Comparison of ENCODE assay signal across 8 cellular contexts in genomic region chr16:58490539-58490938, GRCh38. TPM values are rescaled to one million over a fixed set of nuclear protein-coding genes. Genes with fewer than 3 reads are reported as not detected.
A peak's percentile ranks its signal among the peaks of the same experiment; 100 is the strongest.
DNase-seq lines count a peak whose midpoint lies in the region; ATAC-seq, FAIRE-seq and TF ChIP-seq lines count a peak whose summit lies in the region.
"Not testable (repeated sequence)": the region's sequence is repeated elsewhere in the genome, so short reads cannot be mapped to it uniquely, and the experiment has no call there.
"Had no signal": no experiment of that assay in that cellular context is flagged by ENCODE, and none has a peak within 500 bp of the region (broad histone marks: within the 10 kb centered on the region; RNA-seq: fewer than 3 reads in every experiment).

No MANE protein-coding gene starts in this region.

- H3K4me2 ChIP-seq in H1 (ENCODE audit: insufficient read depth in 1 of 2, low read depth in 2 of 2, low read length in 2 of 2); neural progenitor cell: not testable (repeated sequence)

- 0 out of 2 replicates have a peak overlapping the region, but pooled peaks have one; percentile 39 for H2BK12ac ChIP-seq in H1 (ENCODE audit: low read depth, low read length)

- H3K14ac ChIP-seq in H1 (ENCODE audit: insufficient read length) = not testable (repeated sequence)

- not testable (repeated sequence) for H2BK20ac ChIP-seq in H1 (ENCODE audit: low read length)

- not testable (repeated sequence) for H4K91ac ChIP-seq in H1 (replicated peaks; ENCODE audit: insufficient read length, low read length)

- ATAC-seq in aorta (ENCODE audit: low FRiP score) = not testable (repeated sequence)

- H2BK120ac ChIP-seq in H1 (replicated peaks; ENCODE audit: low read depth, low read length) = not testable (repeated sequence)

- H3K27me3 ChIP-seq in H1 (replicated peaks in 1 of 4; ENCODE audit: control insufficient read depth in 3 of 4, extremely low read depth in 1 of 4, insufficient read depth in 3 of 4, low read length in 3 of 4); left ventricle myocardium inferior (ENCODE audit: low read depth); neural progenitor cell; aorta (ENCODE audit: control insufficient read depth in 1 of 2, insufficient read depth in 2 of 2, low read length in 1 of 2): not testable (repeated sequence)
- H3K27me3 ChIP-seq in spleen (replicated peaks in 1 of 7) = peaks cover 0 to 19% (median 0%) of the 10 kb centered on the region in 7 donors

- H2AK5ac ChIP-seq in H1 (ENCODE audit: low read depth, low read length) = 0 out of 2 replicates have a peak overlapping the region, but pooled peaks have one; percentile 24

- not testable (repeated sequence) for H3K4me3 ChIP-seq in H1 (ENCODE audit: extremely low read depth in 1 of 4, insufficient read depth in 2 of 4, low read depth in 3 of 4, low read length in 4 of 4); left ventricle myocardium inferior; kidney (ENCODE audit: low read length in 2 of 2); neural progenitor cell; spleen; aorta (ENCODE audit: low read length in 2 of 2)

- not testable (repeated sequence) for H2BK15ac ChIP-seq in H1 (ENCODE audit: low read length)

- H3F3A ChIP-seq in neural progenitor cell (ENCODE audit: low read depth) = not testable (repeated sequence)

- H3K4me1 Mint-ChIP-seq in brain = peaks cover 62% of the 10 kb centered on the region
- peaks cover 51% of the 10 kb centered on the region for H3K4me1 Mint-ChIP-seq in neural progenitor cell

- H3K79me1 ChIP-seq in H1 (ENCODE audit: low read depth, low read length) = not testable (repeated sequence)

- H3K18ac ChIP-seq in H1 (ENCODE audit: extremely low read depth, low read length) = not testable (repeated sequence)

- H3K27me3 Mint-ChIP-seq in brain = not testable (repeated sequence)
- H3K27me3 Mint-ChIP-seq in neural progenitor cell (ENCODE audit: insufficient read depth, low read depth) = peaks cover 12% of the 10 kb centered on the region

- not testable (repeated sequence) for H3K9me3 ChIP-seq in H1 (ENCODE audit: insufficient read depth in 2 of 2, low read depth in 1 of 2, low read length in 1 of 2); left ventricle myocardium inferior (replicated peaks); kidney (ENCODE audit: control insufficient read depth in 1 of 2, low read length in 2 of 2); neural progenitor cell (ENCODE audit: low read depth); spleen; aorta (ENCODE audit: control insufficient read depth, low read length)

- not testable (repeated sequence) for H3K9me3 Mint-ChIP-seq in brain, neural progenitor cell

- not testable (repeated sequence) for H4K5ac ChIP-seq in H1 (ENCODE audit: insufficient read length, low read depth, low read length)

- POLR2A ChIA-PET in H1 (lab: Charles Lee; ENCODE audit: partially characterized antibody) = not testable (repeated sequence)

- not testable (repeated sequence) for H4K20me1 ChIP-seq in H1 (replicated peaks in 1 of 2; ENCODE audit: control insufficient read depth in 1 of 2, insufficient read depth in 2 of 2, low read length in 2 of 2); neural progenitor cell (ENCODE audit: low read depth)

- CTCF ChIA-PET in H1 (lab: Charles Lee; ENCODE audit: partially characterized antibody) = interaction anchor here (1.4 kb wide), 1 partner anchor 154 kb away, joined by 3 read pairs; no protein-coding TSS in a partner anchor

- not testable (repeated sequence) for TF ChIP-seq RAD21 in H1 (IDR thresholded peaks at IDR 0.05 in 1 of 2, conservative IDR thresholded peaks at IDR 0.05 in 1 of 2; ENCODE audit: low read depth in 2 of 2, low read length in 2 of 2)

- H3K4me3 Mint-ChIP-seq in brain, neural progenitor cell: not testable (repeated sequence)

- TF ChIP-seq POLR2A in H1 (IDR thresholded peaks at IDR 0.05; ENCODE audit: control extremely low read depth in 1 of 2, low read depth in 2 of 2, low read length in 2 of 2); spleen (IDR thresholded peaks at IDR 0.05): not testable (repeated sequence)

- not testable (repeated sequence) for H2BK5ac ChIP-seq in H1 (ENCODE audit: low read depth, low read length)

- intact Hi-C loops in left ventricle myocardium inferior (cut with micrococcal nuclease); spleen (cut with DNase I; ENCODE audit: low total_unique reads): not testable (repeated sequence)
- intact Hi-C loops in kidney (cut with DNase I) = loop anchor here (5.0 kb wide), 1 partner anchor 153 kb away; no protein-coding TSS in a partner anchor
- intact Hi-C loops in aorta (cut with DNase I) = loop anchor here in 1 of 2 donors (10.0 kb wide), 1 partner anchor 466 kb away; the partner anchor contains the start of gene MMP15

- not testable (repeated sequence) for H3K4ac ChIP-seq in H1 (replicated peaks; ENCODE audit: insufficient read length, low read depth, low read length)

- peak overlapping the region in 3 of 5 experiments; percentile 24 to 70 (median 30) for H3K27ac Mint-ChIP-seq in brain
- H3K27ac Mint-ChIP-seq in neural progenitor cell = peak overlapping the region; percentile 87

- not testable (repeated sequence) for H3K36me3 ChIP-seq in H1 (ENCODE audit: control insufficient read depth in 2 of 4, insufficient read depth in 4 of 4, low read length in 3 of 4); kidney (ENCODE audit: control insufficient read depth in 1 of 2, insufficient read depth in 2 of 2, low read length in 2 of 2); neural progenitor cell; spleen; aorta (ENCODE audit: control insufficient read depth in 1 of 2, insufficient read depth in 2 of 2, low read length in 1 of 2)
- H3K36me3 ChIP-seq in left ventricle myocardium inferior = peaks cover 14% of the 10 kb centered on the region

- not testable (repeated sequence) for H3K36me3 Mint-ChIP-seq in brain, neural progenitor cell

- peaks cover 0 to 11% (median 5%) of the 10 kb centered on the region in 4 experiments; a peak in 6 of 7 replicates for H3K4me1 ChIP-seq in H1 (replicated peaks in 1 of 4; ENCODE audit: control insufficient read depth in 3 of 4, insufficient read depth in 4 of 4, low read length in 3 of 4)
- peaks cover 69% of the 10 kb centered on the region for H3K4me1 ChIP-seq in left ventricle myocardium inferior
- not testable (repeated sequence) for H3K4me1 ChIP-seq in kidney (ENCODE audit: control insufficient read depth in 1 of 2, insufficient read depth in 1 of 2, low read depth in 1 of 2, low read length in 2 of 2); aorta (ENCODE audit: control insufficient read depth in 1 of 2, insufficient read depth in 2 of 2, low read length in 2 of 2)
- peaks cover 16% of the 10 kb centered on the region for H3K4me1 ChIP-seq in neural progenitor cell
- H3K4me1 ChIP-seq in spleen = peaks cover 4 to 18% (median 8%) of the 10 kb centered on the region in 6 donors

- not testable (repeated sequence) for H3K23ac ChIP-seq in H1 (ENCODE audit: insufficient read length)

- TF ChIP-seq CTCF in brain (conservative IDR thresholded peaks at IDR 0.05); H1 (IDR thresholded peaks at IDR 0.05; ENCODE audit: control extremely low read depth in 1 of 3, insufficient read depth in 1 of 3, low read depth in 1 of 3, low read length in 3 of 3); left ventricle myocardium inferior (IDR thresholded peaks at IDR 0.05; ENCODE audit: borderline replicate concordance); kidney (IDR thresholded peaks at IDR 0.05; ENCODE audit: borderline replicate concordance, extremely low read depth, insufficient read depth); neural progenitor cell (IDR thresholded peaks at IDR 0.05); spleen (IDR thresholded peaks at IDR 0.05 in 8 of 11, conservative IDR thresholded peaks at IDR 0.05 in 3 of 11): not testable (repeated sequence)

- not testable (repeated sequence) for DNase-seq in H1 (ENCODE audit: low read depth in 1 of 2, low spot score in 2 of 2); left ventricle myocardium inferior; neural progenitor cell (ENCODE audit: low spot score)
- peak; percentile 18 for DNase-seq in kidney
- DNase-seq in spleen = peak; percentile 41
- peak; percentile 24 to 44 for DNase-seq in aorta

- not testable (repeated sequence) for H2AFZ ChIP-seq in H1 (ENCODE audit: low read length); neural progenitor cell (replicated peaks)

- H3K27ac ChIP-seq in H1 (ENCODE audit: low read depth, low read length); kidney (ENCODE audit: low read depth in 2 of 2, low read length in 2 of 2); neural progenitor cell; spleen; aorta (ENCODE audit: low read depth in 1 of 2, low read length in 2 of 2): not testable (repeated sequence)
- H3K27ac ChIP-seq in left ventricle myocardium inferior (replicated peaks) = peak overlapping the region; percentile 16

- 78% methylated on average over 8 of the region's 8 CpGs; no CpG with 5 or more reads in 1 of the 2 experiments for WGBS in H1 (ENCODE audit: extremely low coverage in 1 of 2, insufficient coverage in 1 of 2, insufficient read length in 1 of 2, insufficient replicate concordance in 2 of 2, low coverage in 1 of 2, low lambda C conversion rate in 2 of 2, missing lambda C conversion rate in 1 of 2), 2 experiments
- 87 to 94% (median 91%) methylated on average over 7 to 8 of the region's 8 CpGs for WGBS in spleen, 5 donors
- WGBS in aorta, 2 donors = 91 to 93% methylated on average over 8 of the region's 8 CpGs

- not testable (repeated sequence) for H3K9ac ChIP-seq in H1 (replicated peaks in 1 of 4; ENCODE audit: extremely low read depth in 1 of 4, low read depth in 3 of 4, low read length in 3 of 4); kidney (ENCODE audit: low read length in 2 of 2); neural progenitor cell

- not testable (repeated sequence) for H4K8ac ChIP-seq in H1 (ENCODE audit: extremely low read depth, insufficient read depth, low read length)

- not testable (repeated sequence) for H3K79me2 ChIP-seq in H1 (ENCODE audit: control insufficient read depth in 1 of 2, insufficient read depth in 2 of 2, low read length in 2 of 2); neural progenitor cell (ENCODE audit: low read depth)

- TF ChIP-seq EP300 in H1 (IDR thresholded peaks at IDR 0.05; ENCODE audit: borderline replicate concordance in 1 of 2, low read depth in 2 of 2, low read length in 2 of 2) = not testable (repeated sequence)

- not testable (repeated sequence) for H3K56ac ChIP-seq in H1 (replicated peaks; ENCODE audit: insufficient read length, low read depth, low read length)

- H3K23me2 ChIP-seq in H1 (ENCODE audit: low read depth, low read length) = not testable (repeated sequence)

- FAIRE-seq in H1 (lab: Jason Lieb, UNC); kidney (lab: Jason Lieb, UNC): not testable (repeated sequence)

RNA-seq across cellular contexts. Expression of gene NDRG4, which starts 9.4 kb away (rescaled TPM):
- polyA plus RNA-seq in brain (ENCODE audit: insufficient read depth, low read depth, low replicate concordance) (288 TPM), H1 (2011; rRNA removed) (30.9 and 45.7 TPM in 2 replicates), kidney (ENCODE audit: insufficient read depth, low read depth, low replicate concordance) (1.7 TPM), spleen (10 to 100 TPM in 1 of 3 donors, 1 to 10 TPM in 2; 9.4 to 31.3 (median 9.6) TPM), aorta (1 to 10 TPM; 7.8 to 9.6 TPM)
- total RNA-seq in H1 (2021; fragmentation: NEBNext Ultra II Directional; extraction: Animal tissue kit (Norgen Biotek cat#: 25700)) = 18.9 and 20.8 TPM in 2 replicates
- polyA plus RNA-seq in H1 (2011; cell fraction: cytosol; rRNA removed) = 36.6 TPM
- polyA plus RNA-seq in H1 (2011; cell fraction: nucleus; rRNA removed) = 92.2 TPM
- polyA plus RNA-seq in H1 (2012, experiment 1 of 2) = 24.3 to 38.5 TPM (median 26.3 TPM) in 4 replicates
- 13.1 TPM for polyA plus RNA-seq in H1 (2012, experiment 2 of 2)
- polyA plus RNA-seq in H1 (2013, experiment 1 of 2) = 14.9 TPM
- 13.9 TPM for polyA plus RNA-seq in H1 (2013, experiment 2 of 2)
- polyA minus RNA-seq in H1 (2011; rRNA and poly(A)+ RNA removed) = 33.2 and 38.9 TPM in 2 replicates
- polyA minus RNA-seq in H1 (2011; cell fraction: cytosol; rRNA and poly(A)+ RNA removed) = 27.0 TPM
- 34.6 TPM for polyA minus RNA-seq in H1 (2011; cell fraction: nucleus; rRNA and poly(A)+ RNA removed)
- total RNA-seq in left ventricle myocardium inferior (763 TPM), kidney (5.7 TPM), neural progenitor cell (ENCODE audit: low replicate concordance) (14.6 and 18.8 TPM in 2 replicates), spleen (100 to 1,000 TPM in 1 of 7 donors, 10 to 100 TPM in 6; 22.3 to 115 (median 70.2) TPM), aorta (1 to 10 TPM; 6.9 to 8.4 TPM)
- total RNA-seq: CD8-positive, alpha-beta T cell had no signal

RNA-seq across cellular contexts. Expression of gene SETD6, which starts 24.8 kb away (rescaled TPM):
- polyA plus RNA-seq in brain (ENCODE audit: insufficient read depth, low read depth, low replicate concordance) (8.6 TPM), H1 (2011; rRNA removed) (25.3 and 34.1 TPM in 2 replicates), kidney (ENCODE audit: insufficient read depth, low read depth, low replicate concordance) (13.7 TPM), spleen (10 to 100 TPM in 2 of 3 donors, 1 to 10 TPM in 1; 8.9 to 11.5 (median 10.7) TPM), aorta (10 to 100 TPM in 1 of 2 donors, 1 to 10 TPM in 1; 4.9 to 19.3 TPM)
- 37.0 and 40.5 TPM in 2 replicates for total RNA-seq in H1 (2021; fragmentation: NEBNext Ultra II Directional; extraction: Animal tissue kit (Norgen Biotek cat#: 25700))
- polyA plus RNA-seq in H1 (2011; cell fraction: cytosol; rRNA removed) = 40.3 TPM
- 84.0 TPM for polyA plus RNA-seq in H1 (2011; cell fraction: nucleus; rRNA removed)
- 35.9 to 46.2 TPM (median 43.6 TPM) in 4 replicates for polyA plus RNA-seq in H1 (2012, experiment 1 of 2)
- polyA plus RNA-seq in H1 (2012, experiment 2 of 2) = 10.2 TPM
- 29.8 TPM for polyA plus RNA-seq in H1 (2013, experiment 1 of 2)
- polyA plus RNA-seq in H1 (2013, experiment 2 of 2) = 26.8 TPM
- 25.6 and 31.0 TPM in 2 replicates for polyA minus RNA-seq in H1 (2011; rRNA and poly(A)+ RNA removed)
- 21.4 TPM for polyA minus RNA-seq in H1 (2011; cell fraction: cytosol; rRNA and poly(A)+ RNA removed)
- 85.0 TPM for polyA minus RNA-seq in H1 (2011; cell fraction: nucleus; rRNA and poly(A)+ RNA removed)
- total RNA-seq in left ventricle myocardium inferior (16.8 TPM), kidney (25.0 TPM), neural progenitor cell (ENCODE audit: low replicate concordance) (25.0 and 34.8 TPM in 2 replicates), spleen (10 to 100 TPM; 13.7 to 32.3 (median 18.2) TPM), aorta (10 to 100 TPM; 11.1 to 16.2 TPM)
